ENCODE assay signal across 3 cellular contexts in the genomic region with DNA sequence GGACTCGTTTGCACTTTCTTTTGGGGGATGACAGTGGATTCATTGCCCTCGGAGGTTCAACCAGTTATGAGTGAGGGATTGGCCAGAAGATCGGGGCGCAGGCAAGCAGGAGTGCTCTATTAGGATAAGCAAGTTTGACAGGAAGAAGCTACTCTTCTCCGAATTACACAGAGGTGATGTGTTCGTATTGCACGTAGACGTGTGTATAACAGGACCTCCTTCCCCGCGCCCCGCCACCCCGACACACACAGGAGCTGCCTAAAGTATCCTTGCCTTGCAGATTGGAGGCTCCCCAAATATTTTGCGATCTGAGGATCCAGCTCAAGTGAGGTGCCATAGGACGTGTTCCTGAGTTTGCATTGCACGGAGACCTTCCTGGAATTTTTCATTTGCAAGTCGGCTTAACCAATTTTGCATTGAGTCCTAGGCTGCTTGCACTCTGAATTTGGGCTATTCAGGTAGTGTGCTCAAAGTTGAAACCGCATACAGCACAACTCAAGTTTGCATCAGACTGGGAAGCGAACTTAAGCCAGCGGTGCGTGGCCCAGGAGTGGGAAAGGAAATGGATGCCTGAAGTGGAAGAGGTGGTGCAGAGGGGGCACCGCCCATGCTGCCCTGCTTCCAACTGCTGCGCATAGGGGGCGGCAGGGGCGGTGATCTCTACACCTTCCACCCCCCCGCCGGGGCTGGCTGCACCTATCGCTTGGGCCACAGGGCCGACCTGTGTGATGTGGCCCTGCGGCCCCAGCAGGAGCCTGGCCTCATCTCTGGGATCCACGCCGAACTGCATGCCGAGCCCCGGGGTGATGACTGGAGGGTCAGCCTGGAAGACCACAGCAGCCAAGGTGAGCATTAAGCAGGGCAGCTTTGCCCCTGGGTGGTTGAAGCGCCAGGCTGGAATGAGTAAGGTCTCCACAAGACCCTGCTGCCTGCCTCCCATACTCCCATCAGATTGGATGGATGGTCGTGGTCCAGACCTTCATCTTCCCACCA.
TF ChIP-seq lines count a peak whose summit lies in the region.

No MANE protein-coding gene starts in this region.

TF ChIP-seq in HEK293T, 16 proteins besides CTCF, POLR2A, EP300 and RAD21:
- no peak for TF ChIP-seq SP1 (IDR thresholded peaks at IDR 0.05)
- TF ChIP-seq HDGF (IDR thresholded peaks at IDR 0.05; ENCODE audit: borderline replicate concordance), result peak; percentile 32; the same call in 1 of the 2 replicates
- no peak for TF ChIP-seq CTBP1 (IDR thresholded peaks at IDR 0.05; ENCODE audit: borderline replicate concordance)
- no peak for TF ChIP-seq LEF1 (IDR thresholded peaks at IDR 0.05; ENCODE audit: borderline replicate concordance)
- no peak for TF ChIP-seq ELF4 (IDR thresholded peaks at IDR 0.05)
- no peak for TF ChIP-seq FOXM1 (IDR thresholded peaks at IDR 0.05; ENCODE audit: borderline replicate concordance)

TF ChIP-seq in H1, 55 proteins besides CTCF, POLR2A, EP300 and RAD21:
- no peak for TF ChIP-seq RFX5 (IDR thresholded peaks at IDR 0.05; ENCODE audit: borderline replicate concordance, low read depth, low read length)
- TF ChIP-seq SIN3A (conservative IDR thresholded peaks at IDR 0.05 in 1 of 2, IDR thresholded peaks at IDR 0.05 in 1 of 2; ENCODE audit: low read depth in 1 of 2, low read length in 2 of 2), result no peak; a peak in 1 of 4 replicates
- TF ChIP-seq POLR2AphosphoS5 (IDR thresholded peaks at IDR 0.05; ENCODE audit: low read depth, low read length), result peak; percentile 63; the same call in 1 of the 2 replicates
- peak; percentile 5 for TF ChIP-seq KDM4A (IDR thresholded peaks at IDR 0.05; ENCODE audit: low read depth, low read length, severe bottlenecking)
- TF ChIP-seq ASH2L (IDR thresholded peaks at IDR 0.05; ENCODE audit: low read length), result peak; percentile 10
- TF ChIP-seq CHD2 (IDR thresholded peaks at IDR 0.05; ENCODE audit: low read length), result no peak
- TF ChIP-seq POU5F1 (IDR thresholded peaks at IDR 0.05; ENCODE audit: low read depth, low read length), result no peak

TF ChIP-seq in neural cell, 6 proteins besides CTCF, POLR2A, EP300 and RAD21:
- TF ChIP-seq REST (IDR thresholded peaks at IDR 0.05; ENCODE audit: borderline replicate concordance), result no peak
- no peak for TF ChIP-seq MXI1 (conservative IDR thresholded peaks at IDR 0.05; ENCODE audit: poor library complexity, severe bottlenecking)
- no peak for TF ChIP-seq EZH2 (IDR thresholded peaks at IDR 0.05; ENCODE audit: borderline replicate concordance, insufficient read depth, low read length, poor library complexity, severe bottlenecking)
- TF ChIP-seq TAF1 (IDR thresholded peaks at IDR 0.05; ENCODE audit: low read depth), result no peak
- TF ChIP-seq SMC3 (conservative IDR thresholded peaks at IDR 0.05; ENCODE audit: poor library complexity), result no peak
- TF ChIP-seq POLR2AphosphoS5 (IDR thresholded peaks at IDR 0.05), result no peak
